8 cellular contexts compared by ENCODE assay signal in genomic region chr16:3134338-3135119, GRCh38. TPM values are rescaled to one million over a fixed set of nuclear protein-coding genes. Genes with fewer than 3 reads are reported as not detected.
DNase-seq lines count a peak whose midpoint lies in the region; ATAC-seq, FAIRE-seq and TF ChIP-seq lines count a peak whose summit lies in the region.

A gene with protein sequence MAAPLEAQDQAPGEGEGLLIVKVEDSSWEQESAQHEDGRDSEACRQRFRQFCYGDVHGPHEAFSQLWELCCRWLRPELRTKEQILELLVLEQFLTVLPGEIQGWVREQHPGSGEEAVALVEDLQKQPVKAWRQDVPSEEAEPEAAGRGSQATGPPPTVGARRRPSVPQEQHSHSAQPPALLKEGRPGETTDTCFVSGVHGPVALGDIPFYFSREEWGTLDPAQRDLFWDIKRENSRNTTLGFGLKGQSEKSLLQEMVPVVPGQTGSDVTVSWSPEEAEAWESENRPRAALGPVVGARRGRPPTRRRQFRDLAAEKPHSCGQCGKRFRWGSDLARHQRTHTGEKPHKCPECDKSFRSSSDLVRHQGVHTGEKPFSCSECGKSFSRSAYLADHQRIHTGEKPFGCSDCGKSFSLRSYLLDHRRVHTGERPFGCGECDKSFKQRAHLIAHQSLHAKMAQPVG (plus strand): TSS chr16:3135029. CDS start chr16:3137281, 2,252 bp downstream.

- H3K9me3 Mint-ChIP-seq in type B pancreatic cell = no peaks in the 10 kb centered on the region

- peaks cover 8% of the 10 kb centered on the region for H3K36me3 Mint-ChIP-seq in type B pancreatic cell

- TF ChIP-seq POLR2A in GM12891 (IDR thresholded peaks at IDR 0.05; ENCODE audit: low read depth, low read length) (peak; percentile 77), heart left ventricle (IDR thresholded peaks at IDR 0.05) (peak; percentile 19 to 79)

- WGBS in heart left ventricle, 4 donors = 0% methylated on average over 45 to 62 of the region's 62 CpGs

- TF ChIP-seq CTCF in heart left ventricle (IDR thresholded peaks at IDR 0.05) (no peak), type B pancreatic cell (conservative IDR thresholded peaks at IDR 0.05) (no peak)

- FAIRE-seq in GM12891 (lab: Jason Lieb, UNC) = peak; percentile 95

- no peaks in the 10 kb centered on the region for H3K27me3 Mint-ChIP-seq in type B pancreatic cell

- H3K4me3 ChIP-seq in adipocyte (ENCODE audit: low read length) (peak within 1 kb of the TSS; percentile 98), heart left ventricle (peak within 1 kb of the TSS; percentile 80 to 99 (median 93))

- peaks cover 20% of the 10 kb centered on the region for H3K4me1 Mint-ChIP-seq in type B pancreatic cell (ENCODE audit: unreplicated experiment)

- peak within 1 kb of the TSS; percentile 66 to 98 (median 94) for H3K27ac ChIP-seq in heart left ventricle

- peak within 1 kb of the TSS; percentile 98 for H3K27ac Mint-ChIP-seq in type B pancreatic cell

- H3K36me3 ChIP-seq in adipocyte (ENCODE audit: control insufficient read depth, insufficient read depth, low read length, severe bottlenecking) (peaks cover 4% of the 10 kb centered on the region), heart left ventricle (peaks cover 0 to 29% (median 26%) of the 10 kb centered on the region in 9 donors)

- H3K4me1 ChIP-seq in adipocyte (ENCODE audit: control insufficient read depth, insufficient read depth, low read length) (peaks cover 20% of the 10 kb centered on the region), heart left ventricle (peaks cover 3 to 42% (median 30%) of the 10 kb centered on the region in 12 donors)

- ATAC-seq in HG02840 (IDR thresholded peaks at IDR 0.05; ENCODE audit: low FRiP score, unreplicated experiment) (peak; percentile 95), heart left ventricle (peak; percentile 97 to 98 (median 97))

- DNase-seq in GM12891 (ENCODE audit: insufficient read length, low spot score) (peak; percentile 93), NCI-H1436 treated with DMSO at 0.1 percent for 48 hours (lab: John Stamatoyannopoulos, UW) (peak; percentile 92), T follicular helper cell (ENCODE audit: low read depth) (peak; percentile 92), adipocyte (ENCODE audit: low read depth) (peak; percentile 99), heart left ventricle (peak; percentile 96 to 98 (median 96)), pons (ENCODE audit: low spot score) (peak; percentile 99), type B pancreatic cell (ENCODE audit: extremely low spot score, unreplicated experiment) (peak; percentile 92)

- H3K4me3 Mint-ChIP-seq in type B pancreatic cell = peak within 1 kb of the TSS; percentile 97

- intact Hi-C loops in heart left ventricle (cut with DNase I) = loop anchor here in 2 of 10 donors (5.0 kb wide), 1 partner anchor 33 kb away; no protein-coding TSS in a partner anchor

- peak within 1 kb of the TSS; percentile 99 for H3K9ac ChIP-seq in adipocyte (ENCODE audit: low read length)

- H3K27me3 ChIP-seq in adipocyte (replicated peaks; ENCODE audit: control insufficient read depth, insufficient read depth, low read length) (no peaks in the 10 kb centered on the region), heart left ventricle (no peaks in the 10 kb centered on the region)

- no peaks in the 10 kb centered on the region for H3K9me3 ChIP-seq in adipocyte (ENCODE audit: control insufficient read depth, low read length)
- no peaks in the 10 kb centered on the region for H3K9me3 ChIP-seq in heart left ventricle

TF ChIP-seq in GM12891, 5 proteins besides CTCF, POLR2A, EP300 and RAD21:
- peak; percentile 51 for TF ChIP-seq TAF1 (IDR thresholded peaks at IDR 0.05; ENCODE audit: low read depth, low read length)
- peak; percentile 84 for TF ChIP-seq POLR2AphosphoS5 (IDR thresholded peaks at IDR 0.05; ENCODE audit: low read depth, low read length)
- no peak for TF ChIP-seq POU2F2 (IDR thresholded peaks at IDR 0.05; ENCODE audit: low read depth, low read length)

RNA-seq across cellular contexts. Expression of the gene that starts here (rescaled TPM):
- polyA plus RNA-seq in GM12891 (2012; ENCODE audit: low read depth, missing spikeins) = 3.7 TPM
- total RNA-seq in heart left ventricle (10 to 100 TPM in 2 of 9 donors, 1 to 10 TPM in 7; 6.7 to 14.3 (median 8.2) TPM), type B pancreatic cell (ENCODE audit: low replicate concordance) (11.6 and 13.3 TPM in 2 replicates)
- polyA plus RNA-seq in heart left ventricle = 10 to 100 TPM in 1 of 2 donors, 1 to 10 TPM in 1; 8.7 to 14.2 TPM

Comparison
In these comparisons a context has a peak if more than half of its experiments do, and no peak if none do; other contexts are left out.
1. Peak in every context shown above with its lines: DNase-seq, ATAC-seq, H3K4me3 ChIP-seq and H3K27ac ChIP-seq.